8 cellular contexts compared by ENCODE assay signal in genomic region chr6:77620290-77620882, GRCh38. TPM values are rescaled to one million over a fixed set of nuclear protein-coding genes. Genes with fewer than 3 reads are reported as not detected.
DNase-seq lines count a peak whose midpoint lies in the region; ATAC-seq and TF ChIP-seq lines count a peak whose summit lies in the region.

No MANE protein-coding gene starts in this region.

- no peak overlapping the region for H3K4me3 Mint-ChIP-seq in stimulated activated naive B cell treated with anti-CD40 and anti-IgM and Interleukin-4, amounts not matched to agents 10 μg/mL and 1 μg/mL and 100 μg/mL, for 72 hours

- TF ChIP-seq CTCF in LNCAP (IDR thresholded peaks at IDR 0.05) = peak; percentile 77

- H3K9me3 Mint-ChIP-seq in stimulated activated naive B cell treated with anti-CD40 and anti-IgM and Interleukin-4, amounts not matched to agents 10 μg/mL and 1 μg/mL and 100 μg/mL, for 72 hours = peaks cover 0 to 5% of the 10 kb centered on the region in 2 donors

- H3K4me1 Mint-ChIP-seq in stimulated activated naive B cell treated with anti-CD40 and anti-IgM and Interleukin-4, amounts not matched to agents 10 μg/mL and 1 μg/mL and 100 μg/mL, for 72 hours = no peaks in the 10 kb centered on the region

- ATAC-seq in stimulated activated naive B cell treated with anti-CD40 and anti-IgM and Interleukin-4, amounts not matched to agents 10 μg/mL and 1 μg/mL and 100 μg/mL, for 72 hours (replicated peaks) = peak; percentile 55 to 56
- ATAC-seq in GM21576 (IDR thresholded peaks at IDR 0.05; ENCODE audit: unreplicated experiment) = no peak
- ATAC-seq in HG03095 (IDR thresholded peaks at IDR 0.05; ENCODE audit: unreplicated experiment) = no peak

- DNase-seq in SKM-1 (lab: John Stamatoyannopoulos, UW; ENCODE audit: unreplicated experiment) = peak; percentile 6
- no peak for DNase-seq in SKM-1 treated with dmso at 0.1 percent for 144 hours (lab: John Stamatoyannopoulos, UW; ENCODE audit: unreplicated experiment)
- DNase-seq in dermis microvascular lymphatic vessel endothelial cell (ENCODE audit: low read depth in 2 of 2) = peak; percentile 1 to 42
- no peak for DNase-seq in stimulated activated naive B cell treated with anti-CD40 and anti-IgM and Interleukin-4, amounts not matched to agents 10 μg/mL and 1 μg/mL and 100 μg/mL, for 72 hours
- DNase-seq in DMS79 treated with DMSO at 0.1 percent for 48 hours (lab: John Stamatoyannopoulos, UW) = no peak

- H3K27me3 Mint-ChIP-seq in stimulated activated naive B cell treated with anti-CD40 and anti-IgM and Interleukin-4, amounts not matched to agents 10 μg/mL and 1 μg/mL and 100 μg/mL, for 72 hours = no peaks in the 10 kb centered on the region

- no peaks in the 10 kb centered on the region for H3K36me3 Mint-ChIP-seq in stimulated activated naive B cell treated with anti-CD40 and anti-IgM and Interleukin-4, amounts not matched to agents 10 μg/mL and 1 μg/mL and 100 μg/mL, for 72 hours

- H3K27ac Mint-ChIP-seq in stimulated activated naive B cell treated with anti-CD40 and anti-IgM and Interleukin-4, amounts not matched to agents 10 μg/mL and 1 μg/mL and 100 μg/mL, for 72 hours = no peak overlapping the region

RNA-seq across cellular contexts. Expression of gene MEI4, which starts 32.5 kb away (rescaled TPM):
- not detected in 2 replicates for total RNA-seq in dermis microvascular lymphatic vessel endothelial cell

Comparison
In these comparisons a context has a peak if more than half of its experiments do, and no peak if none do; other contexts are left out.
1. DNase-seq: peak in SKM-1 (single experiment) and dermis microvascular lymphatic vessel endothelial cell (2 of 2); none in SKM-1 treated with dmso at 0.1 percent for 144 hours (single experiment), stimulated activated naive B cell treated with anti-CD40 and anti-IgM and Interleukin-4, amounts not matched to agents 10 μg/mL and 1 μg/mL and 100 μg/mL, for 72 hours (single experiment) and DMS79 treated with DMSO at 0.1 percent for 48 hours (single experiment).
2. ATAC-seq: peak in stimulated activated naive B cell treated with anti-CD40 and anti-IgM and Interleukin-4, amounts not matched to agents 10 μg/mL and 1 μg/mL and 100 μg/mL, for 72 hours (2 of 2); none in GM21576 (single experiment) and HG03095 (single experiment).